2 cellular contexts compared by ENCODE assay signal in the genomic region with DNA sequence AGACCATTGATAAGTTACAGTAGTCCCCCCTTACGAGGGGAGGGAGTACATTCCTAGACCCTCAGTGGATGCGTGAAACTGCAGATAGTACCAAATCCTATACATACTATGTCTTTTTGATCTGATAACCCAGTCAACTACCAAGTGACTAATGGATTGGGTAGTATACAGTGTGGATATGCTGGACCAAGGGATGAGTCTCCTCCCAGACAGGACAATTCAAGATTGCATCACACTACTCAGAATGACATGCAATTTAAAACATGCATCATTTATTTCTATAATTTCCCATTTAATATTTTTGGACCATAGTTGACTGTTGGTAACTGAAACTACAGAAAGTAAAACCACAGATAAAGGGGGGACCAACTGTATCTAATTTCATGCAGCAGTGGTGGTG.
A peak's percentile ranks its signal among the peaks of the same experiment; 100 is the strongest.
TF ChIP-seq lines count a peak whose summit lies in the region.

No MANE protein-coding gene starts in this region.

TF ChIP-seq in IMR-90, 13 proteins besides CTCF, POLR2A, EP300 and RAD21:
- peak; percentile 74 for TF ChIP-seq CEBPB (IDR thresholded peaks at IDR 0.05; ENCODE audit: low read depth, low read length)
- TF ChIP-seq CHD1 (IDR thresholded peaks at IDR 0.05; ENCODE audit: low read depth, low read length) = no peak

TF ChIP-seq in K562, 482 proteins besides CTCF, POLR2A, EP300 and RAD21 (continues in another document):
- TF ChIP-seq SRSF3 (IDR thresholded peaks at IDR 0.05; ENCODE audit: insufficient read depth, low read length) (no peak), ZNF79 (CRISPR knock-in tag; IDR thresholded peaks at IDR 0.05; ENCODE audit: low read depth) (no peak), CREBBP (IDR thresholded peaks at IDR 0.05; ENCODE audit: low read depth, low read length) (no peak), ZNF583 (CRISPR knock-in tag; IDR thresholded peaks at IDR 0.05) (no peak), FOXJ2 (tag; IDR thresholded peaks at IDR 0.05) (0 out of 2 replicates have a peak, but pooled peaks have one; percentile 16), ARID1B (IDR thresholded peaks at IDR 0.05) (peak; percentile 18; the same call in 1 of the 2 replicates), CHD4 (IDR thresholded peaks at IDR 0.05; ENCODE audit: insufficient read depth, insufficient replicate concordance, low read depth, low read length, poor library complexity, severe bottlenecking) (no peak), ZNF75A (CRISPR knock-in tag; IDR thresholded peaks at IDR 0.05) (no peak), SMARCA5 (IDR thresholded peaks at IDR 0.05) (no peak), TRIM24 (IDR thresholded peaks at IDR 0.05) (peak in 1 of 2 experiments; percentile 73; a peak in 2 of 4 replicates), RBM15 (IDR thresholded peaks at IDR 0.05; ENCODE audit: insufficient read depth, low read length) (no peak), MTA1 (IDR thresholded peaks at IDR 0.05; ENCODE audit: borderline replicate concordance) (no peak), MCM7 (IDR thresholded peaks at IDR 0.05) (no peak), MCM5 (IDR thresholded peaks at IDR 0.05; ENCODE audit: low read depth) (no peak), HMG20A (CRISPR knock-in tag; conservative IDR thresholded peaks at IDR 0.05) (no peak), ARNT (IDR thresholded peaks at IDR 0.05) (no peak), HDAC1 (IDR thresholded peaks at IDR 0.05) (no peak), SOX6 (IDR thresholded peaks at IDR 0.05) (peak; percentile 67), ETV6 (IDR thresholded peaks at IDR 0.05; ENCODE audit: borderline replicate concordance in 1 of 2, low read depth in 2 of 2, low read length in 1 of 2) (no peak), ETV6 (CRISPR knock-in tag; IDR thresholded peaks at IDR 0.05; ENCODE audit: borderline replicate concordance) (no peak), COPS2 (conservative IDR thresholded peaks at IDR 0.05) (no peak), FOSL1 (tag; conservative IDR thresholded peaks at IDR 0.05) (peak; percentile 81), HNRNPH1 (optimal IDR thresholded peaks at IDR 0.05; ENCODE audit: low read depth, low read length) (no peak)
- TF ChIP-seq, protein P1, sequence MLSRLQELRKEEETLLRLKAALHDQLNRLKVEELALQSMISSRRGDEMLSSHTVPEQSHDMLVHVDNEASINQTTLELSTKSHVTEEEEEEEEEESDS (CRISPR knock-in tag; IDR thresholded peaks at IDR 0.05) = no peak
- TF ChIP-seq, protein P2, sequence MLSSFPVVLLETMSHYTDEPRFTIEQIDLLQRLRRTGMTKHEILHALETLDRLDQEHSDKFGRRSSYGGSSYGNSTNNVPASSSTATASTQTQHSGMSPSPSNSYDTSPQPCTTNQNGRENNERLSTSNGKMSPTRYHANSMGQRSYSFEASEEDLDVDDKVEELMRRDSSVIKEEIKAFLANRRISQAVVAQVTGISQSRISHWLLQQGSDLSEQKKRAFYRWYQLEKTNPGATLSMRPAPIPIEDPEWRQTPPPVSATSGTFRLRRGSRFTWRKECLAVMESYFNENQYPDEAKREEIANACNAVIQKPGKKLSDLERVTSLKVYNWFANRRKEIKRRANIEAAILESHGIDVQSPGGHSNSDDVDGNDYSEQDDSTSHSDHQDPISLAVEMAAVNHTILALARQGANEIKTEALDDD (IDR thresholded peaks at IDR 0.05) = peak; percentile 74; the same call in 1 of the 2 replicates
- TF ChIP-seq, protein P3, sequence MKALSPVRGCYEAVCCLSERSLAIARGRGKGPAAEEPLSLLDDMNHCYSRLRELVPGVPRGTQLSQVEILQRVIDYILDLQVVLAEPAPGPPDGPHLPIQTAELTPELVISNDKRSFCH (CRISPR knock-in tag; IDR thresholded peaks at IDR 0.05) = no peak
- TF ChIP-seq, protein P3 (tag; IDR thresholded peaks at IDR 0.05) = no peak
- TF ChIP-seq, protein P4, sequence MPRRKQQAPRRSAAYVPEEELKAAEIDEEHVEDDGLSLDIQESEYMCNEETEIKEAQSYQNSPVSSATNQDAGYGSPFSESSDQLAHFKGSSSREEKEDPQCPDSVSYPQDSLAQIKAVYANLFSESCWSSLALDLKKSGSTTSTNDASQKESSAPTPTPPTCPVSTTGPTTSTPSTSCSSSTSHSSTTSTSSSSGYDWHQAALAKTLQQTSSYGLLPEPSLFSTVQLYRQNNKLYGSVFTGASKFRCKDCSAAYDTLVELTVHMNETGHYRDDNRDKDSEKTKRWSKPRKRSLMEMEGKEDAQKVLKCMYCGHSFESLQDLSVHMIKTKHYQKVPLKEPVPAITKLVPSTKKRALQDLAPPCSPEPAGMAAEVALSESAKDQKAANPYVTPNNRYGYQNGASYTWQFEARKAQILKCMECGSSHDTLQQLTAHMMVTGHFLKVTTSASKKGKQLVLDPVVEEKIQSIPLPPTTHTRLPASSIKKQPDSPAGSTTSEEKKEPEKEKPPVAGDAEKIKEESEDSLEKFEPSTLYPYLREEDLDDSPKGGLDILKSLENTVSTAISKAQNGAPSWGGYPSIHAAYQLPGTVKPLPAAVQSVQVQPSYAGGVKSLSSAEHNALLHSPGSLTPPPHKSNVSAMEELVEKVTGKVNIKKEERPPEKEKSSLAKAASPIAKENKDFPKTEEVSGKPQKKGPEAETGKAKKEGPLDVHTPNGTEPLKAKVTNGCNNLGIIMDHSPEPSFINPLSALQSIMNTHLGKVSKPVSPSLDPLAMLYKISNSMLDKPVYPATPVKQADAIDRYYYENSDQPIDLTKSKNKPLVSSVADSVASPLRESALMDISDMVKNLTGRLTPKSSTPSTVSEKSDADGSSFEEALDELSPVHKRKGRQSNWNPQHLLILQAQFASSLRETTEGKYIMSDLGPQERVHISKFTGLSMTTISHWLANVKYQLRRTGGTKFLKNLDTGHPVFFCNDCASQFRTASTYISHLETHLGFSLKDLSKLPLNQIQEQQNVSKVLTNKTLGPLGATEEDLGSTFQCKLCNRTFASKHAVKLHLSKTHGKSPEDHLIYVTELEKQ (CRISPR knock-in tag; IDR thresholded peaks at IDR 0.05) = no peak
- TF ChIP-seq, protein P5, sequence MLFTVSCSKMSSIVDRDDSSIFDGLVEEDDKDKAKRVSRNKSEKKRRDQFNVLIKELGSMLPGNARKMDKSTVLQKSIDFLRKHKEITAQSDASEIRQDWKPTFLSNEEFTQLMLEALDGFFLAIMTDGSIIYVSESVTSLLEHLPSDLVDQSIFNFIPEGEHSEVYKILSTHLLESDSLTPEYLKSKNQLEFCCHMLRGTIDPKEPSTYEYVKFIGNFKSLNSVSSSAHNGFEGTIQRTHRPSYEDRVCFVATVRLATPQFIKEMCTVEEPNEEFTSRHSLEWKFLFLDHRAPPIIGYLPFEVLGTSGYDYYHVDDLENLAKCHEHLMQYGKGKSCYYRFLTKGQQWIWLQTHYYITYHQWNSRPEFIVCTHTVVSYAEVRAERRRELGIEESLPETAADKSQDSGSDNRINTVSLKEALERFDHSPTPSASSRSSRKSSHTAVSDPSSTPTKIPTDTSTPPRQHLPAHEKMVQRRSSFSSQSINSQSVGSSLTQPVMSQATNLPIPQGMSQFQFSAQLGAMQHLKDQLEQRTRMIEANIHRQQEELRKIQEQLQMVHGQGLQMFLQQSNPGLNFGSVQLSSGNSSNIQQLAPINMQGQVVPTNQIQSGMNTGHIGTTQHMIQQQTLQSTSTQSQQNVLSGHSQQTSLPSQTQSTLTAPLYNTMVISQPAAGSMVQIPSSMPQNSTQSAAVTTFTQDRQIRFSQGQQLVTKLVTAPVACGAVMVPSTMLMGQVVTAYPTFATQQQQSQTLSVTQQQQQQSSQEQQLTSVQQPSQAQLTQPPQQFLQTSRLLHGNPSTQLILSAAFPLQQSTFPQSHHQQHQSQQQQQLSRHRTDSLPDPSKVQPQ (CRISPR knock-in tag; IDR thresholded peaks at IDR 0.05; ENCODE audit: borderline replicate concordance) = no peak
- TF ChIP-seq, protein P6, sequence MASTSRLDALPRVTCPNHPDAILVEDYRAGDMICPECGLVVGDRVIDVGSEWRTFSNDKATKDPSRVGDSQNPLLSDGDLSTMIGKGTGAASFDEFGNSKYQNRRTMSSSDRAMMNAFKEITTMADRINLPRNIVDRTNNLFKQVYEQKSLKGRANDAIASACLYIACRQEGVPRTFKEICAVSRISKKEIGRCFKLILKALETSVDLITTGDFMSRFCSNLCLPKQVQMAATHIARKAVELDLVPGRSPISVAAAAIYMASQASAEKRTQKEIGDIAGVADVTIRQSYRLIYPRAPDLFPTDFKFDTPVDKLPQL (IDR thresholded peaks at IDR 0.05; ENCODE audit: extremely low read depth, insufficient read length) = no peak
- TF ChIP-seq, protein P7, sequence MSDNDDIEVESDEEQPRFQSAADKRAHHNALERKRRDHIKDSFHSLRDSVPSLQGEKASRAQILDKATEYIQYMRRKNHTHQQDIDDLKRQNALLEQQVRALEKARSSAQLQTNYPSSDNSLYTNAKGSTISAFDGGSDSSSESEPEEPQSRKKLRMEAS (CRISPR knock-in tag; IDR thresholded peaks at IDR 0.05) = no peak
- TF ChIP-seq, protein P8, sequence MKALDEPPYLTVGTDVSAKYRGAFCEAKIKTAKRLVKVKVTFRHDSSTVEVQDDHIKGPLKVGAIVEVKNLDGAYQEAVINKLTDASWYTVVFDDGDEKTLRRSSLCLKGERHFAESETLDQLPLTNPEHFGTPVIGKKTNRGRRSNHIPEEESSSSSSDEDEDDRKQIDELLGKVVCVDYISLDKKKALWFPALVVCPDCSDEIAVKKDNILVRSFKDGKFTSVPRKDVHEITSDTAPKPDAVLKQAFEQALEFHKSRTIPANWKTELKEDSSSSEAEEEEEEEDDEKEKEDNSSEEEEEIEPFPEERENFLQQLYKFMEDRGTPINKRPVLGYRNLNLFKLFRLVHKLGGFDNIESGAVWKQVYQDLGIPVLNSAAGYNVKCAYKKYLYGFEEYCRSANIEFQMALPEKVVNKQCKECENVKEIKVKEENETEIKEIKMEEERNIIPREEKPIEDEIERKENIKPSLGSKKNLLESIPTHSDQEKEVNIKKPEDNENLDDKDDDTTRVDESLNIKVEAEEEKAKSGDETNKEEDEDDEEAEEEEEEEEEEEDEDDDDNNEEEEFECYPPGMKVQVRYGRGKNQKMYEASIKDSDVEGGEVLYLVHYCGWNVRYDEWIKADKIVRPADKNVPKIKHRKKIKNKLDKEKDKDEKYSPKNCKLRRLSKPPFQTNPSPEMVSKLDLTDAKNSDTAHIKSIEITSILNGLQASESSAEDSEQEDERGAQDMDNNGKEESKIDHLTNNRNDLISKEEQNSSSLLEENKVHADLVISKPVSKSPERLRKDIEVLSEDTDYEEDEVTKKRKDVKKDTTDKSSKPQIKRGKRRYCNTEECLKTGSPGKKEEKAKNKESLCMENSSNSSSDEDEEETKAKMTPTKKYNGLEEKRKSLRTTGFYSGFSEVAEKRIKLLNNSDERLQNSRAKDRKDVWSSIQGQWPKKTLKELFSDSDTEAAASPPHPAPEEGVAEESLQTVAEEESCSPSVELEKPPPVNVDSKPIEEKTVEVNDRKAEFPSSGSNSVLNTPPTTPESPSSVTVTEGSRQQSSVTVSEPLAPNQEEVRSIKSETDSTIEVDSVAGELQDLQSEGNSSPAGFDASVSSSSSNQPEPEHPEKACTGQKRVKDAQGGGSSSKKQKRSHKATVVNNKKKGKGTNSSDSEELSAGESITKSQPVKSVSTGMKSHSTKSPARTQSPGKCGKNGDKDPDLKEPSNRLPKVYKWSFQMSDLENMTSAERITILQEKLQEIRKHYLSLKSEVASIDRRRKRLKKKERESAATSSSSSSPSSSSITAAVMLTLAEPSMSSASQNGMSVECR (CRISPR knock-in tag; IDR thresholded peaks at IDR 0.05) = no peak
- TF ChIP-seq, protein P9, sequence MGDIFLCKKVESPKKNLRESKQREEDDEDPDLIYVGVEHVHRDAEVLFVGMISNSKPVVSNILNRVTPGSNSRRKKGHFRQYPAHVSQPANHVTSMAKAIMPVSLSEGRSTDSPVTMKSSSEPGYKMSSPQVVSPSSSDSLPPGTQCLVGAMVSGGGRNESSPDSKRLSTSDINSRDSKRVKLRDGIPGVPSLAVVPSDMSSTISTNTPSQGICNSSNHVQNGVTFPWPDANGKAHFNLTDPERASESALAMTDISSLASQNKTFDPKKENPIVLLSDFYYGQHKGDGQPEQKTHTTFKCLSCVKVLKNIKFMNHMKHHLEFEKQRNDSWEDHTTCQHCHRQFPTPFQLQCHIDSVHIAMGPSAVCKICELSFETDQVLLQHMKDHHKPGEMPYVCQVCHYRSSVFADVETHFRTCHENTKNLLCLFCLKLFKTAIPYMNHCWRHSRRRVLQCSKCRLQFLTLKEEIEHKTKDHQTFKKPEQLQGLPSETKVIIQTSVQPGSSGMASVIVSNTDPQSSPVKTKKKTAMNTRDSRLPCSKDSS (IDR thresholded peaks at IDR 0.05; ENCODE audit: low read depth, partially characterized antibody) = no peak
